ENCODE assay signal across 9 cellular contexts in the genomic region with DNA sequence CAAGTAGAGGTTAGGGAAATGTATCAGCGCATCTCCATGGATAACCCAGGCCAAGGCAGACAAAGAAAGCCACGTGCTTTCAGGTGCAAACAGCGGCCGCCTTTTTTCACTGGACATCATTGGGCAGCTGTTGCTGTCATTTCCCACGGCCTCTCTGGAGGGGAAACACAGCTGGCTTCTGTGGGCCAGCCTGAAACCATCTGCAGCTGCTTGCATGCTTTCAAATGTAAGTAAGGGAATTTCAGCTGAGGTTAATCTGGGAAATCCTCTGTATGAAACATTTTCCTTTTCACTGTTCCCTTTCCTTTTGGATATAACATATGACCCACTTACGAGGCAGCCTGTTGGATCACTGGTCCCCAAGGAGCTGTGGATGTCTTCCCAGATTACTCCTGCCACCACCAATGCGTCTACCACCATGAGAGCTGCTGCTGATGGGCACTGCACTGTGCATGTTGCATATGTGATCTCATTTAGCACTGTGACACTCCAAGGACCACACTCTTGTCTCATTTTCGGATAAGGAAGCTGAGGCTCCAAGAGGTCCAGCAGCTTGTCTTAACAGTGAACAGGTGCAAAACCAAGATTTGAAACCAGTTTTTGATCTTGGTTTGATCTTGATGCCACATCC.
DNase-seq lines count a peak whose midpoint lies in the region; ATAC-seq and TF ChIP-seq lines count a peak whose summit lies in the region.
"Had no signal": no experiment of that assay in that cellular context is flagged by ENCODE, and none has a peak within 500 bp of the region (broad histone marks: within the 10 kb centered on the region; RNA-seq: fewer than 3 reads in every experiment).

No MANE protein-coding gene starts in this region.

- H4K20me1 ChIP-seq in DND-41 (ENCODE audit: insufficient read depth, low read length): peaks cover 55% of the 10 kb centered on the region
- H4K20me1 ChIP-seq in Karpas-422 (ENCODE audit: insufficient read depth, low read depth, low read length): no peaks in the 10 kb centered on the region

- H2AFZ ChIP-seq in DND-41 (ENCODE audit: low read depth, low read length) (no peak overlapping the region), Karpas-422 (ENCODE audit: low read length) (no peak overlapping the region)

- DNase-seq in DND-41 (no peak), activated B cell treated with CpG ODN at 0.5 μM for 24 hours (no peak), pons (ENCODE audit: low spot score) (no peak), Karpas-422 (no peak), DMS53 treated with DMSO at 0.1 percent for 48 hours (lab: John Stamatoyannopoulos, UW; ENCODE audit: unreplicated experiment) (no peak)
- no peak for DNase-seq in activated CD8-positive, alpha-beta T cell treated with anti-CD3 and anti-CD28 coated beads for 36 hours
- DNase-seq: CD8-positive, alpha-beta memory T cell had no signal

- no peak; the same call in 1 of the 3 replicates for ATAC-seq in DND-41 (ENCODE audit: insufficient read depth, low read depth)
- peak; percentile 83 for ATAC-seq in GM19397 (IDR thresholded peaks at IDR 0.05; ENCODE audit: unreplicated experiment)
- peak; percentile 89 for ATAC-seq in HG03045 (IDR thresholded peaks at IDR 0.05; ENCODE audit: unreplicated experiment)
- ATAC-seq in activated B cell treated with CpG ODN at 0.5 μM for 24 hours (ENCODE audit: low read depth): no peak
- ATAC-seq in activated CD8-positive, alpha-beta T cell treated with anti-CD3 and anti-CD28 coated beads for 36 hours: no peak

- no peaks in the 10 kb centered on the region for H3K9me3 Mint-ChIP-seq in activated B cell treated with CpG ODN at 0.5 μM for 24 hours
- no peaks in the 10 kb centered on the region for H3K9me3 Mint-ChIP-seq in activated CD8-positive, alpha-beta T cell treated with anti-CD3 and anti-CD28 coated beads for 36 hours
- H3K9me3 Mint-ChIP-seq: CD8-positive, alpha-beta memory T cell had no signal

- H3K36me3 Mint-ChIP-seq in activated B cell treated with CpG ODN at 0.5 μM for 24 hours (ENCODE audit: low read depth): peaks cover 67% of the 10 kb centered on the region
- no peaks in the 10 kb centered on the region for H3K36me3 Mint-ChIP-seq in activated CD8-positive, alpha-beta T cell treated with anti-CD3 and anti-CD28 coated beads for 36 hours (ENCODE audit: low read depth)
- H3K36me3 Mint-ChIP-seq: CD8-positive, alpha-beta memory T cell had no signal

- H3K27me3 ChIP-seq in DND-41 (ENCODE audit: insufficient read depth, low read length, poor library complexity) (no peaks in the 10 kb centered on the region), Karpas-422 (ENCODE audit: low read length) (no peaks in the 10 kb centered on the region)

- H3K9ac ChIP-seq in DND-41 (ENCODE audit: low read depth, low read length) (no peak overlapping the region), Karpas-422 (ENCODE audit: low read length) (no peak overlapping the region)

- CTCF ChIA-PET in activated B cell treated with CpG ODN at 0.5 μM for 24 hours (lab: Charles Lee): no interaction called here
- CTCF ChIA-PET in activated CD8-positive, alpha-beta T cell treated with anti-CD3 and anti-CD28 coated beads for 36 hours (lab: Charles Lee): no interaction called here

- H3K4me3 ChIP-seq in DND-41 (ENCODE audit: low read depth in 1 of 2, low read length in 2 of 2) (no peak overlapping the region), Karpas-422 (ENCODE audit: low read length) (no peak overlapping the region)

- POLR2A ChIA-PET in activated B cell treated with CpG ODN at 0.5 μM for 24 hours (lab: Charles Lee): interaction anchor here (0.9 to 2.6 kb wide), 2 partner anchors 9 to 17 kb away, joined by 3 to 15 read pairs; no protein-coding TSS in a partner anchor
- POLR2A ChIA-PET in activated CD8-positive, alpha-beta T cell treated with anti-CD3 and anti-CD28 coated beads for 36 hours (lab: Charles Lee): interaction anchor here (0.6 to 1.2 kb wide), 2 partner anchors 47 to 985 kb away, joined by 3 read pairs; no protein-coding TSS in a partner anchor

- peaks cover 43% of the 10 kb centered on the region for H3K36me3 ChIP-seq in DND-41 (ENCODE audit: insufficient read depth, low read length)
- H3K36me3 ChIP-seq in Karpas-422 (ENCODE audit: insufficient read depth, low read length): no peaks in the 10 kb centered on the region

- TF ChIP-seq CTCF in DND-41 (IDR thresholded peaks at IDR 0.05; ENCODE audit: borderline replicate concordance, extremely low read depth, low read length, poor library complexity, severe bottlenecking): no peak
- TF ChIP-seq CTCF in activated B cell treated with CpG ODN at 0.5 μM for 24 hours (IDR thresholded peaks at IDR 0.05): no peak
- TF ChIP-seq CTCF in activated CD8-positive, alpha-beta T cell treated with anti-CD3 and anti-CD28 coated beads for 36 hours (IDR thresholded peaks at IDR 0.05): no peak

- H3K4me2 ChIP-seq in DND-41 (ENCODE audit: insufficient read depth, low read length) (no peak overlapping the region), Karpas-422 (ENCODE audit: low read depth, low read length, poor library complexity, severe bottlenecking) (no peak overlapping the region)

- intact Hi-C loops in activated B cell treated with CpG ODN at 0.5 μM for 24 hours (cut with micrococcal nuclease): loop anchor here (2.0 kb wide), 2 partner anchors 13 to 15 kb away; no protein-coding TSS in a partner anchor
- intact Hi-C loops in activated CD8-positive, alpha-beta T cell treated with anti-CD3 and anti-CD28 coated beads for 36 hours (cut with micrococcal nuclease): no loop called here

- H3K27me3 Mint-ChIP-seq in activated B cell treated with CpG ODN at 0.5 μM for 24 hours: no peaks in the 10 kb centered on the region
- H3K27me3 Mint-ChIP-seq in activated CD8-positive, alpha-beta T cell treated with anti-CD3 and anti-CD28 coated beads for 36 hours: no peaks in the 10 kb centered on the region
- H3K27me3 Mint-ChIP-seq: CD8-positive, alpha-beta memory T cell had no signal

- peak overlapping the region; percentile 4 for H3K27ac Mint-ChIP-seq in activated B cell treated with CpG ODN at 0.5 μM for 24 hours
- H3K27ac Mint-ChIP-seq in activated CD8-positive, alpha-beta T cell treated with anti-CD3 and anti-CD28 coated beads for 36 hours: no peak overlapping the region

- no peak overlapping the region for H3K4me3 Mint-ChIP-seq in activated B cell treated with CpG ODN at 0.5 μM for 24 hours
- no peak overlapping the region for H3K4me3 Mint-ChIP-seq in activated CD8-positive, alpha-beta T cell treated with anti-CD3 and anti-CD28 coated beads for 36 hours
- H3K4me3 Mint-ChIP-seq: CD8-positive, alpha-beta memory T cell had no signal

- H3K9me3 ChIP-seq in DND-41 (ENCODE audit: insufficient read depth, low read length, severe bottlenecking) (no peaks in the 10 kb centered on the region), Karpas-422 (ENCODE audit: low read length) (no peaks in the 10 kb centered on the region)

- peak overlapping the region; percentile 44; the same call in 1 of the 2 replicates for H3K27ac ChIP-seq in DND-41 (ENCODE audit: low read length)
- H3K27ac ChIP-seq in Karpas-422 (ENCODE audit: low read length): no peak overlapping the region

- H3K79me2 ChIP-seq in DND-41 (ENCODE audit: insufficient read depth, low read length) (peaks cover 87% of the 10 kb centered on the region), Karpas-422 (ENCODE audit: low read length) (no peaks in the 10 kb centered on the region)

- peaks cover 86% of the 10 kb centered on the region for H3K4me1 Mint-ChIP-seq in activated B cell treated with CpG ODN at 0.5 μM for 24 hours
- H3K4me1 Mint-ChIP-seq in activated CD8-positive, alpha-beta T cell treated with anti-CD3 and anti-CD28 coated beads for 36 hours (ENCODE audit: low read depth): no peaks in the 10 kb centered on the region
- H3K4me1 Mint-ChIP-seq: CD8-positive, alpha-beta memory T cell had no signal

- no peaks in the 10 kb centered on the region; the same call in 1 of the 2 replicates for H3K4me1 ChIP-seq in DND-41 (ENCODE audit: insufficient read depth, low read length)
- H3K4me1 ChIP-seq in Karpas-422 (ENCODE audit: low read length): peaks cover 25% of the 10 kb centered on the region

- H3K9me2 ChIP-seq in Karpas-422 (replicated peaks; ENCODE audit: insufficient read depth, low read length): no peaks in the 10 kb centered on the region

Comparison
In these comparisons a context has a peak if more than half of its experiments do, and no peak if none do; other contexts are left out.
1. ATAC-seq: peak in GM19397 (single experiment) and HG03045 (single experiment); none in DND-41 (single experiment), activated B cell treated with CpG ODN at 0.5 μM for 24 hours (single experiment) and activated CD8-positive, alpha-beta T cell treated with anti-CD3 and anti-CD28 coated beads for 36 hours (single experiment).